ENCODE assay signal across 28 cellular contexts in the genomic region with DNA sequence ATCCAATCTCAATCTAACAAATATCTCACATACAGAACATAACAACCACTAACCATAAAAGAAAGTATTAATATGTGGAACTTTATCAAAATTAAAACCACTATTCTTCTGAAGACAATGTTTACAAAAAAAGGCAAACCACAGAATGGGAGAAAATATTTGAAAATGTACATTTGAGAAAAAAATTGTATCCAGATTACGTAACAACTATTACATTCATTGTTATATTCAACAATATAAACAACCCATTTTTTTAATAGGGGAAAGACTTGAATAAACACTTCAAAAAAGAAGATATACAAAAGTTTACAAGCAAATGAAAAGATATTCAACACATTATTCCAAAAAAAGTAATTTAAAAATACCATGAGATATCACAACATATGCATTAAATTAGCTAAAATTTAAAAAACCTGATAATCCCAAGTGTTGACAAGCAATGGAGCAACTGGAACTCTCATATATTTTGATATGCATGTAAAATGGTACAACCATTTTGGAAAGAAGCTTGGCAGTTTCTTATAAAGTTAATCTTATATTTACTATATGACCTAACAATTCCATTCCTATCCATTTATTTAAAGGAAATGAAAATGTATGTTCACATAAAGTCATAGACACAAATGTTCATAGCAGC.
"Had no signal": no experiment of that assay in that cellular context is flagged by ENCODE, and none has a peak within 500 bp of the region (broad histone marks: within the 10 kb centered on the region; RNA-seq: fewer than 3 reads in every experiment).

No MANE protein-coding gene starts in this region.

- ATAC-seq: activated CD4-positive, CD25-positive, alpha-beta regulatory T cell treated with anti-CD3 and anti-CD28 coated beads, Interleukin-2, amount 50 U/mL, for 24 hours; activated CD8-positive, alpha-beta memory T cell treated with anti-CD3 and anti-CD28 coated beads, Interleukin-2, amount 10 ng/mL, durations not matched to agents 7 days and 5 days; activated CD8-positive, alpha-beta T cell treated with anti-CD3 and anti-CD28 coated beads, Interleukin-2, amount 10 ng/mL, durations not matched to agents 7 days and 5 days; activated naive CD8-positive, alpha-beta T cell treated with anti-CD3 and anti-CD28 coated beads, Interleukin-2, amount 50 U/mL, for 24 hours; body of pancreas; esophagus mucosa; gastrocnemius medialis; heart right ventricle; T-helper 17 cell had no signal

- H3K36me3 ChIP-seq: adrenal gland, colonic mucosa, gastrocnemius medialis, heart right ventricle, WERI-Rb-1 had no signal

- H3K9me3 ChIP-seq: body of pancreas, colonic mucosa, gastrocnemius medialis had no signal

- DNase-seq: activated B cell treated with CpG ODN at 0.5 μM for 24 hours; activated CD4-positive, alpha-beta memory T cell treated with anti-CD3 and anti-CD28 coated beads for 36 hours; activated CD4-positive, alpha-beta T cell treated with anti-CD3 and anti-CD28 coated beads, Interleukin-2, amount 10 ng/mL, durations not matched to agents 24 days and 14 days; activated CD8-positive, alpha-beta memory T cell treated with anti-CD3 and anti-CD28 coated beads, Interleukin-2, amount 10 ng/mL, durations not matched to agents 7 days and 5 days; activated CD8-positive, alpha-beta memory T cell treated with anti-CD3 and anti-CD28 coated beads, Interleukin-2, amount 50 U/mL, for 4 hours; activated CD8-positive, alpha-beta T cell treated with anti-CD3 and anti-CD28 coated beads, Interleukin-2, amount 10 ng/mL, durations not matched to agents 7 days and 5 days; activated effector memory CD4-positive, alpha-beta T cell treated with anti-CD3 and anti-CD28 coated beads, Interleukin-2, amount 50 U/mL, for 16 hours; activated naive CD4-positive, alpha-beta T cell treated with anti-CD3 and anti-CD28 coated beads for 36 hours; activated naive CD8-positive, alpha-beta T cell treated with anti-CD3 and anti-CD28 coated beads for 36 hours; activated naive CD8-positive, alpha-beta T cell treated with anti-CD3 and anti-CD28 coated beads, Interleukin-2, amount 50 U/mL, for 24 hours; activated T-cell treated with anti-CD3 and anti-CD28 coated beads, Interleukin-2, amount 50 U/mL, for 1 hour; activated T-cell treated with anti-CD3 and anti-CD28 coated beads, Interleukin-2, amount 50 U/mL, for 48 hours; adrenal gland; amygdala; aorta; body of pancreas; caudate nucleus; colonic mucosa; effector CD8-positive, alpha-beta T cell; foreskin fibroblast; gastrocnemius medialis; heart right ventricle; T-helper 1 cell; T-helper 17 cell; T1000; WERI-Rb-1 had no signal

- H3K27ac ChIP-seq: adrenal gland, body of pancreas, colonic mucosa, gastrocnemius medialis, heart right ventricle, WERI-Rb-1 had no signal

- H3K4me3 ChIP-seq: adrenal gland, body of pancreas, colonic mucosa, gastrocnemius medialis, heart right ventricle had no signal

- H3K27me3 ChIP-seq: adrenal gland, body of pancreas, colonic mucosa, gastrocnemius medialis, heart right ventricle had no signal
